ENCODE assay signal across 15 cellular contexts in genomic region chr17:50832267-50833227, GRCh38. TPM values are rescaled to one million over a fixed set of nuclear protein-coding genes. Genes with fewer than 3 reads are reported as not detected.
"Had no signal": no experiment of that assay in that cellular context is flagged by ENCODE, and none has a peak within 500 bp of the region (broad histone marks: within the 10 kb centered on the region; RNA-seq: fewer than 3 reads in every experiment).

No MANE protein-coding gene starts in this region.

- H3K9me3 ChIP-seq: body of pancreas had no signal

- H3K27ac ChIP-seq: body of pancreas, VCaP had no signal

- H3K36me3 Mint-ChIP-seq: natural killer cell had no signal

- H3K27ac Mint-ChIP-seq: activated CD4-positive, alpha-beta T cell treated with anti-CD3 and anti-CD28 coated beads, Interleukin-2, amount 10 ng/mL, durations not matched to agents 24 days and 14 days; natural killer cell had no signal

- ATAC-seq: body of pancreas, natural killer cell had no signal

- H3K4me1 Mint-ChIP-seq: central memory CD8-positive, alpha-beta T cell; natural killer cell had no signal

- H3K4me3 Mint-ChIP-seq: activated CD4-positive, alpha-beta T cell treated with anti-CD3 and anti-CD28 coated beads, Interleukin-2, amount 10 ng/mL, durations not matched to agents 24 days and 14 days; central memory CD8-positive, alpha-beta T cell; natural killer cell had no signal

- H3K9me3 Mint-ChIP-seq: activated CD4-positive, alpha-beta T cell treated with anti-CD3 and anti-CD28 coated beads, Interleukin-2, amount 10 ng/mL, durations not matched to agents 24 days and 14 days; central memory CD8-positive, alpha-beta T cell; natural killer cell had no signal

- H3K4me3 ChIP-seq: body of pancreas, smooth muscle cell had no signal

- DNase-seq: activated CD4-positive, alpha-beta T cell treated with anti-CD3 and anti-CD28 coated beads, Interleukin-2, amount 10 ng/mL, durations not matched to agents 24 days and 14 days; activated naive CD4-positive, alpha-beta T cell treated with anti-CD3 and anti-CD28 coated beads, Interleukin-2, amount 50 U/mL, for 16 hours; amniotic stem cell; body of pancreas; dermis blood vessel endothelial cell; left cardiac atrium; mammary epithelial cell; natural killer cell; retina; T-helper 1 cell had no signal

- H3K27me3 ChIP-seq: body of pancreas had no signal

RNA-seq across cellular contexts. Expression of gene WFIKKN2, which starts 2.8 kb away (rescaled TPM):
- total RNA-seq: activated CD4-positive, alpha-beta T cell treated with anti-CD3 and anti-CD28 coated beads, Interleukin-2, amount 10 ng/mL, durations not matched to agents 24 days and 14 days; dermis blood vessel endothelial cell; glomerular endothelial cell; mammary epithelial cell; natural killer cell; osteocyte; smooth muscle cell had no signal
